Comparison of ENCODE assay signal across 9 cellular contexts in the genomic region with DNA sequence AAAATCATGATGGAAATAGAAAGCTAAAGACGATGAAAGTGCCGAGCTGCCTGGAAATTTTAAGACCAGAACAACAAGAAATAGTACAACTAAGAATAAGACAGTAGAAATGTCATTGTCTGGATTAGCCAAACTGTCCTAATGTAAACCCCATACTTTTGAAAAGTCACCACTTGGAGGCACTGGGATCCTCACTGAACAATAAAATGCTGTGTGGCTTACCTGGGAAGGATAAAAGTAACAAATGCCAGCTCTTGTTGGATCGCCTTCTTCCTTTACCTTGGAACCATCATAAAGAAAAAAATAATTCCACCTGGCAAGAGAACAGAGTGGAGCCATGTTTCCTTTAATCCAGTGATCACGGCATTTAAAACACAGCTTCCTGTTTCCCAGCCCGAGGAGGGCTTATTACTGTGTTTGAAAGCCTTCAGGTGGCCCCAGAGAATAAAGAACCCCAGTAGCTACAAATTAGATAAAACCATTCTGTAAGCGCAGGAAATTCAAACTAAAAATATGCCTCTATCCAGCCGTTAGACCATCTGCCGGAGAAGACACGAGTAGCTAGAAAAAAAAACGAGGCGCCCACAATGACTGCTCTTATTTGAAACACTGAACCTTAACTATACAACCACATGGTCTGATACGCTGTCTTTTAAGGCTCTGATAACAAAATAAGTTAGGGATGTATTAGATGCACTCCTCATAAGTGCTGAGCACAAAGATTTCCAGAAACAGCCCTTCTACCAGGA. TPM values are rescaled to one million over a fixed set of nuclear protein-coding genes. Genes with fewer than 3 reads are reported as not detected.
DNase-seq lines count a peak whose midpoint lies in the region; ATAC-seq and TF ChIP-seq lines count a peak whose summit lies in the region.
"Had no signal": no experiment of that assay in that cellular context is flagged by ENCODE, and none has a peak within 500 bp of the region (broad histone marks: within the 10 kb centered on the region; RNA-seq: fewer than 3 reads in every experiment).

No MANE protein-coding gene starts in this region.

- CTCF ChIA-PET in Caco-2 (lab: Charles Lee), result interaction anchor here (0.6 to 0.7 kb wide), 2 partner anchors 94 to 101 kb away, joined by 3 read pairs; no protein-coding TSS in a partner anchor

- H3K27ac Mint-ChIP-seq in Caco-2 (ENCODE audit: unreplicated experiment), result peak overlapping the region; percentile 75
- H3K27ac Mint-ChIP-seq in activated naive CD8-positive, alpha-beta T cell treated with anti-CD3 and anti-CD28 coated beads, Interleukin-2, amount 50 U/mL, for 24 hours, result peak overlapping the region; percentile 82

- no peak for TF ChIP-seq CTCF in Caco-2 (IDR thresholded peaks at IDR 0.05; ENCODE audit: insufficient read depth in 1 of 2, low read depth in 1 of 2, low read length in 1 of 2, severe bottlenecking in 1 of 2, unreplicated experiment in 1 of 2)
- TF ChIP-seq CTCF in LNCaP clone FGC (IDR thresholded peaks at IDR 0.05; ENCODE audit: control insufficient read depth, extremely low read depth, insufficient read depth), result 0 out of 2 replicates have a peak, but pooled peaks have one; percentile 13

- H3K4me1 Mint-ChIP-seq in Caco-2 (ENCODE audit: low read depth, unreplicated experiment), result peaks cover 30% of the 10 kb centered on the region
- peaks cover 67% of the 10 kb centered on the region for H3K4me1 Mint-ChIP-seq in activated naive CD8-positive, alpha-beta T cell treated with anti-CD3 and anti-CD28 coated beads, Interleukin-2, amount 50 U/mL, for 24 hours

- intact Hi-C loops in Caco-2 (cut with micrococcal nuclease; ENCODE audit: unreplicated experiment) (no loop called here), head of caudate nucleus (cut with DNase I) (no loop called here)

- H3K27me3 ChIP-seq in Caco-2 (replicated peaks; ENCODE audit: control insufficient read depth, insufficient read depth, low read length), result no peaks in the 10 kb centered on the region
- no peaks in the 10 kb centered on the region for H3K27me3 ChIP-seq in mucosa of rectum (ENCODE audit: control insufficient read depth in 2 of 2, insufficient read depth in 2 of 2, low read length in 2 of 2)
- H3K27me3 ChIP-seq: ovary had no signal

- no peaks in the 10 kb centered on the region for H3K9me3 ChIP-seq in Caco-2
- no peaks in the 10 kb centered on the region for H3K9me3 ChIP-seq in mucosa of rectum (ENCODE audit: control insufficient read depth in 2 of 2, low read length in 2 of 2)
- H3K9me3 ChIP-seq: ovary had no signal

- H3K4me3 ChIP-seq in Caco-2 (ENCODE audit: low read depth, low read length) (no peak overlapping the region), LNCaP clone FGC (ENCODE audit: low read depth, low read length) (peak overlapping the region; percentile 40), mucosa of rectum (ENCODE audit: low read length in 2 of 2) (peak overlapping the region; percentile 8 to 64)
- H3K4me3 ChIP-seq: ovary had no signal

- peak overlapping the region; percentile 60 for H3K4me3 Mint-ChIP-seq in Caco-2 (ENCODE audit: unreplicated experiment)
- peak overlapping the region; percentile 96 for H3K4me3 Mint-ChIP-seq in activated naive CD8-positive, alpha-beta T cell treated with anti-CD3 and anti-CD28 coated beads, Interleukin-2, amount 50 U/mL, for 24 hours

- BruUV-seq in Caco-2 (replicated peaks; lab: Mats Ljungman, UMichigan), result no TSS peak

- peaks cover 2% of the 10 kb centered on the region for H3K36me3 ChIP-seq in Caco-2 (ENCODE audit: control insufficient read depth, insufficient read depth, low read length)
- peaks cover 19 to 38% of the 10 kb centered on the region in 2 donors for H3K36me3 ChIP-seq in mucosa of rectum (ENCODE audit: control insufficient read depth in 2 of 2, insufficient read depth in 2 of 2, low read length in 2 of 2)
- H3K36me3 ChIP-seq: ovary had no signal

- peaks cover 12% of the 10 kb centered on the region; the same call in 1 of the 2 replicates for H3K4me1 ChIP-seq in Caco-2
- peaks cover 30 to 36% of the 10 kb centered on the region in 2 donors for H3K4me1 ChIP-seq in mucosa of rectum (ENCODE audit: control insufficient read depth in 2 of 2, insufficient read depth in 2 of 2, low read length in 2 of 2)

- ATAC-seq in activated naive CD8-positive, alpha-beta T cell treated with anti-CD3 and anti-CD28 coated beads, Interleukin-2, amount 50 U/mL, for 24 hours, result no peak
- ATAC-seq in HG02678 (IDR thresholded peaks at IDR 0.05; ENCODE audit: unreplicated experiment), result no peak

- H3K9me3 Mint-ChIP-seq in Caco-2 (ENCODE audit: unreplicated experiment), result no peaks in the 10 kb centered on the region
- H3K9me3 Mint-ChIP-seq in activated naive CD8-positive, alpha-beta T cell treated with anti-CD3 and anti-CD28 coated beads, Interleukin-2, amount 50 U/mL, for 24 hours, result no peaks in the 10 kb centered on the region

- peaks cover 36% of the 10 kb centered on the region for H3K36me3 Mint-ChIP-seq in Caco-2 (ENCODE audit: insufficient read depth, unreplicated experiment)
- H3K36me3 Mint-ChIP-seq in activated naive CD8-positive, alpha-beta T cell treated with anti-CD3 and anti-CD28 coated beads, Interleukin-2, amount 50 U/mL, for 24 hours (ENCODE audit: low read depth), result peaks cover 39% of the 10 kb centered on the region

- DNase-seq in Caco-2, result no peak
- no peak for DNase-seq in LNCaP clone FGC (ENCODE audit: low read depth)
- no peak for DNase-seq in activated naive CD8-positive, alpha-beta T cell treated with anti-CD3 and anti-CD28 coated beads, Interleukin-2, amount 50 U/mL, for 24 hours
- no peak for DNase-seq in head of caudate nucleus
- DNase-seq in NCI-H345 treated with DMSO at 0.1 percent for 48 hours (lab: John Stamatoyannopoulos, UW; ENCODE audit: unreplicated experiment), result no peak
- no peak for DNase-seq in NCI-H2196 treated with DMSO at 0.1 percent for 48 hours (lab: John Stamatoyannopoulos, UW; ENCODE audit: unreplicated experiment)
- DNase-seq: ovary had no signal

- no peaks in the 10 kb centered on the region for H3K27me3 Mint-ChIP-seq in Caco-2 (ENCODE audit: insufficient read depth, unreplicated experiment)
- no peaks in the 10 kb centered on the region for H3K27me3 Mint-ChIP-seq in activated naive CD8-positive, alpha-beta T cell treated with anti-CD3 and anti-CD28 coated beads, Interleukin-2, amount 50 U/mL, for 24 hours

- peak overlapping the region; percentile 50 to 69 for H3K27ac ChIP-seq in mucosa of rectum (ENCODE audit: low read depth in 2 of 2, low read length in 2 of 2)

- POLR2A ChIA-PET in Caco-2 (lab: Charles Lee), result no interaction called here

- peak overlapping the region; percentile 42 to 64 for H3K9ac ChIP-seq in mucosa of rectum (ENCODE audit: low read depth in 1 of 2, low read length in 2 of 2)

RNA-seq across cellular contexts. Expression of a gene that starts 4.4 kb away (rescaled TPM):
- 35.1 and 36.6 TPM in 2 replicates for total RNA-seq in Caco-2 (2022)

RNA-seq across cellular contexts. Expression of a gene that starts 4.5 kb away (rescaled TPM):
- 19.0 and 21.8 TPM in 2 replicates for total RNA-seq in Caco-2 (2022)

RNA-seq across cellular contexts. Expression of a gene that starts 33.1 kb away (rescaled TPM):
- 27.4 and 27.7 TPM in 2 replicates for total RNA-seq in Caco-2 (2022)

RNA-seq across cellular contexts. Expression of a gene that starts 50.2 kb away (rescaled TPM):
- total RNA-seq in Caco-2 (2022), result not detected in 2 replicates
